ENCODE assay signal across 1 cellular context in genomic region chr15:90716976-90717821, GRCh38.
A peak's percentile ranks its signal among the peaks of the same experiment; 100 is the strongest.
TF ChIP-seq lines count a peak whose summit lies in the region.

BLM (plus strand) TSS chr15:90717346; CDS start chr15:90747393, 30,047 bp downstream.

TF ChIP-seq in K562, 482 proteins besides CTCF, POLR2A, EP300 and RAD21 (continued from another document and continues in another):
- no peak for TF ChIP-seq ZHX1 (conservative IDR thresholded peaks at IDR 0.05; ENCODE audit: low read length)
- peak; percentile 99 for TF ChIP-seq E2F4 (CRISPR knock-in tag; IDR thresholded peaks at IDR 0.05; ENCODE audit: low read depth)
- peak; percentile 60 for TF ChIP-seq MYBL2 (IDR thresholded peaks at IDR 0.05; ENCODE audit: low read depth)
- no peak for TF ChIP-seq MYBL2 (CRISPR knock-in tag; IDR thresholded peaks at IDR 0.05; ENCODE audit: borderline replicate concordance)
- peak; percentile 69 for TF ChIP-seq NFYB (IDR thresholded peaks at IDR 0.05; ENCODE audit: extremely low read depth, insufficient read length)
- TF ChIP-seq ZBTB34 (CRISPR knock-in tag; IDR thresholded peaks at IDR 0.05) = no peak
- TF ChIP-seq MAFG (tag; conservative IDR thresholded peaks at IDR 0.05) = no peak
- no peak for TF ChIP-seq MEF2D (tag; conservative IDR thresholded peaks at IDR 0.05; ENCODE audit: low read depth)
- TF ChIP-seq COPS2 (conservative IDR thresholded peaks at IDR 0.05) = no peak
- TF ChIP-seq ZNF217 (CRISPR knock-in tag; IDR thresholded peaks at IDR 0.05) = no peak
- peak; percentile 87 for TF ChIP-seq FOS (IDR thresholded peaks at IDR 0.05; ENCODE audit: extremely low read depth, insufficient read length)
- peak; percentile 80; the same call in 1 of the 2 replicates for TF ChIP-seq MTA3 (IDR thresholded peaks at IDR 0.05; ENCODE audit: borderline replicate concordance)
- no peak for TF ChIP-seq CBX2 (IDR thresholded peaks at IDR 0.05; ENCODE audit: insufficient read depth, low read length, poor library complexity, severe bottlenecking)
- TF ChIP-seq HMBOX1 (IDR thresholded peaks at IDR 0.05) = no peak
- TF ChIP-seq SNAPC5 (CRISPR knock-in tag; IDR thresholded peaks at IDR 0.05) = no peak
- peak; percentile 69 for TF ChIP-seq ELF1 (tag; IDR thresholded peaks at IDR 0.05)
- peak; percentile 54; the same call in 1 of the 2 replicates for TF ChIP-seq CBX5 (IDR thresholded peaks at IDR 0.05; ENCODE audit: borderline replicate concordance, low read depth)
- peak; percentile 44; the same call in 1 of the 2 replicates for TF ChIP-seq NCOA1 (IDR thresholded peaks at IDR 0.05; ENCODE audit: low read depth)
- TF ChIP-seq LCOR (CRISPR knock-in tag; IDR thresholded peaks at IDR 0.05) = peak; percentile 95
- peak in 1 of 2 experiments; percentile 22; a peak in 2 of 4 replicates for TF ChIP-seq TEAD1 (CRISPR knock-in tag; IDR thresholded peaks at IDR 0.05)
- TF ChIP-seq MTA1 (IDR thresholded peaks at IDR 0.05; ENCODE audit: borderline replicate concordance) = no peak
- TF ChIP-seq SMARCA4 (IDR thresholded peaks at IDR 0.05) = no peak
- peak; percentile 72; the same call in 1 of the 2 replicates for TF ChIP-seq ZZZ3 (IDR thresholded peaks at IDR 0.05)
- TF ChIP-seq ZNF79 (CRISPR knock-in tag; IDR thresholded peaks at IDR 0.05; ENCODE audit: low read depth) = no peak
- peak; percentile 38; the same call in 1 of the 2 replicates for TF ChIP-seq PKNOX1 (IDR thresholded peaks at IDR 0.05)
- TF ChIP-seq CHD1 (IDR thresholded peaks at IDR 0.05; ENCODE audit: low read length) = peak; percentile 58
- no peak; a peak in 1 of 4 replicates for TF ChIP-seq CSDE1 (IDR thresholded peaks at IDR 0.05)
- peak in 1 of 2 experiments; percentile 87; a peak in 2 of 4 replicates for TF ChIP-seq MNT (conservative IDR thresholded peaks at IDR 0.05)
- no peak for TF ChIP-seq PPARD (CRISPR knock-in tag; IDR thresholded peaks at IDR 0.05)
- TF ChIP-seq ZNF398 (CRISPR knock-in tag; IDR thresholded peaks at IDR 0.05) = no peak
- TF ChIP-seq XRCC4 (IDR thresholded peaks at IDR 0.05; ENCODE audit: extremely low read depth, insufficient read depth, insufficient read length) = no peak
- TF ChIP-seq CC2D1A (IDR thresholded peaks at IDR 0.05) = 0 out of 2 replicates have a peak, but pooled peaks have one; percentile 55
- no peak; the same call in 1 of the 2 replicates for TF ChIP-seq CREB3L1 (IDR thresholded peaks at IDR 0.05; ENCODE audit: borderline replicate concordance, low read depth)
- TF ChIP-seq KAT2B (IDR thresholded peaks at IDR 0.05; ENCODE audit: low read depth, low read length) = no peak
- no peak for TF ChIP-seq GTF3C2 (IDR thresholded peaks at IDR 0.05; ENCODE audit: borderline replicate concordance, extremely low read depth, insufficient read length)
- TF ChIP-seq MCM3 (IDR thresholded peaks at IDR 0.05) = no peak
- TF ChIP-seq SMC3 (conservative IDR thresholded peaks at IDR 0.05; ENCODE audit: insufficient read depth, low read depth, low read length) = no peak
- TF ChIP-seq ZBTB1 (CRISPR knock-in tag; IDR thresholded peaks at IDR 0.05; ENCODE audit: borderline replicate concordance, low read depth) = 0 out of 2 replicates have a peak, but pooled peaks have one; percentile 55
- TF ChIP-seq SP2 (IDR thresholded peaks at IDR 0.05; ENCODE audit: extremely low read depth, low read depth, low read length, poor library complexity, severe bottlenecking) = peak; percentile 48
- TF ChIP-seq SRSF1 (IDR thresholded peaks at IDR 0.05; ENCODE audit: low read depth, low read length) = no peak
- TF ChIP-seq ZNF184 (CRISPR knock-in tag; IDR thresholded peaks at IDR 0.05) = no peak
- TF ChIP-seq ZC3H4 (CRISPR knock-in tag; IDR thresholded peaks at IDR 0.05; ENCODE audit: borderline replicate concordance) = 0 out of 2 replicates have a peak, but pooled peaks have one; percentile 33
- no peak for TF ChIP-seq POU5F1 (IDR thresholded peaks at IDR 0.05; ENCODE audit: borderline replicate concordance, low read depth, low read length, partially characterized antibody)
- TF ChIP-seq ZNF77 (CRISPR knock-in tag; IDR thresholded peaks at IDR 0.05) = no peak
